In genomic region chr1:37765937-37766664, GRCh38 we compare ENCODE assay signal across 10 cellular contexts. TPM values are rescaled to one million over a fixed set of nuclear protein-coding genes. Genes with fewer than 3 reads are reported as not detected.
DNase-seq lines count a peak whose midpoint lies in the region; ATAC-seq and TF ChIP-seq lines count a peak whose summit lies in the region.
"Had no signal": no experiment of that assay in that cellular context is flagged by ENCODE, and none has a peak within 500 bp of the region (broad histone marks: within the 10 kb centered on the region; RNA-seq: fewer than 3 reads in every experiment).

No MANE protein-coding gene starts in this region.

- peaks cover 6% of the 10 kb centered on the region for H3K9me3 Mint-ChIP-seq in activated CD4-positive, alpha-beta T cell treated with anti-CD3 and anti-CD28 coated beads, Interleukin-2, amount 10 ng/mL, durations not matched to agents 24 days and 14 days
- H3K9me3 Mint-ChIP-seq in activated CD4-positive, alpha-beta T cell treated with anti-CD3 and anti-CD28 coated beads, Interleukin-2, amount 10 ng/mL, durations not matched to agents 7 days and 5 days: no peaks in the 10 kb centered on the region
- H3K9me3 Mint-ChIP-seq in activated naive CD8-positive, alpha-beta T cell treated with anti-CD3 and anti-CD28 coated beads for 36 hours: peaks cover 6% of the 10 kb centered on the region

- no peak for TF ChIP-seq POLR2A in prostate gland (IDR thresholded peaks at IDR 0.05)

- POLR2A ChIA-PET in activated CD4-positive, alpha-beta T cell treated with anti-CD3 and anti-CD28 coated beads, Interleukin-2, amount 10 ng/mL, durations not matched to agents 7 days and 5 days (lab: Charles Lee): no interaction called here

- CTCF ChIA-PET in activated CD4-positive, alpha-beta T cell treated with anti-CD3 and anti-CD28 coated beads, Interleukin-2, amount 10 ng/mL, durations not matched to agents 7 days and 5 days (lab: Charles Lee): interaction anchor here (0.6 to 0.9 kb wide), 2 partner anchors 38 to 194 kb away, joined by 3 read pairs; no protein-coding TSS in a partner anchor

- no peak overlapping the region for H3K27ac Mint-ChIP-seq in activated CD4-positive, alpha-beta T cell treated with anti-CD3 and anti-CD28 coated beads, Interleukin-2, amount 10 ng/mL, durations not matched to agents 24 days and 14 days
- no peak overlapping the region for H3K27ac Mint-ChIP-seq in activated CD4-positive, alpha-beta T cell treated with anti-CD3 and anti-CD28 coated beads, Interleukin-2, amount 10 ng/mL, durations not matched to agents 7 days and 5 days
- H3K27ac Mint-ChIP-seq in activated naive CD8-positive, alpha-beta T cell treated with anti-CD3 and anti-CD28 coated beads for 36 hours: no peak overlapping the region

- no peak for ATAC-seq in HG02981 (IDR thresholded peaks at IDR 0.05; ENCODE audit: unreplicated experiment)

- H3K27ac ChIP-seq in prostate gland: no peak overlapping the region
- H3K27ac ChIP-seq in effector memory CD4-positive, alpha-beta T cell (ENCODE audit: insufficient read depth, low read length, poor library complexity, severe bottlenecking): no peak overlapping the region

- WGBS in prostate gland: 5% methylated on average over 27 of the region's 27 CpGs

- intact Hi-C loops in activated CD4-positive, alpha-beta T cell treated with anti-CD3 and anti-CD28 coated beads, Interleukin-2, amount 10 ng/mL, durations not matched to agents 24 days and 14 days (cut with micrococcal nuclease): no loop called here
- intact Hi-C loops in prostate gland (cut with DNase I): no loop called here

- no peak for TF ChIP-seq CTCF in prostate gland (IDR thresholded peaks at IDR 0.05)

- H3K4me1 ChIP-seq in prostate gland (replicated peaks): no peaks in the 10 kb centered on the region
- peaks cover 11% of the 10 kb centered on the region for H3K4me1 ChIP-seq in effector memory CD4-positive, alpha-beta T cell (ENCODE audit: control insufficient read depth, insufficient read depth, low read length, poor library complexity, severe bottlenecking)

- H3K27me3 Mint-ChIP-seq in activated CD4-positive, alpha-beta T cell treated with anti-CD3 and anti-CD28 coated beads, Interleukin-2, amount 10 ng/mL, durations not matched to agents 24 days and 14 days: peaks cover 71% of the 10 kb centered on the region
- peaks cover 69% of the 10 kb centered on the region for H3K27me3 Mint-ChIP-seq in activated CD4-positive, alpha-beta T cell treated with anti-CD3 and anti-CD28 coated beads, Interleukin-2, amount 10 ng/mL, durations not matched to agents 7 days and 5 days
- peaks cover 89% of the 10 kb centered on the region for H3K27me3 Mint-ChIP-seq in activated naive CD8-positive, alpha-beta T cell treated with anti-CD3 and anti-CD28 coated beads for 36 hours

- peak overlapping the region; percentile 64 for H3K4me3 Mint-ChIP-seq in activated CD4-positive, alpha-beta T cell treated with anti-CD3 and anti-CD28 coated beads, Interleukin-2, amount 10 ng/mL, durations not matched to agents 24 days and 14 days
- H3K4me3 Mint-ChIP-seq in activated CD4-positive, alpha-beta T cell treated with anti-CD3 and anti-CD28 coated beads, Interleukin-2, amount 10 ng/mL, durations not matched to agents 7 days and 5 days: no peak overlapping the region
- H3K4me3 Mint-ChIP-seq in activated naive CD8-positive, alpha-beta T cell treated with anti-CD3 and anti-CD28 coated beads for 36 hours: peak overlapping the region; percentile 38

- H3K4me1 Mint-ChIP-seq in activated CD4-positive, alpha-beta T cell treated with anti-CD3 and anti-CD28 coated beads, Interleukin-2, amount 10 ng/mL, durations not matched to agents 24 days and 14 days: peaks cover 10% of the 10 kb centered on the region
- peaks cover 7% of the 10 kb centered on the region for H3K4me1 Mint-ChIP-seq in activated CD4-positive, alpha-beta T cell treated with anti-CD3 and anti-CD28 coated beads, Interleukin-2, amount 10 ng/mL, durations not matched to agents 7 days and 5 days
- H3K4me1 Mint-ChIP-seq in activated naive CD8-positive, alpha-beta T cell treated with anti-CD3 and anti-CD28 coated beads for 36 hours: peaks cover 17% of the 10 kb centered on the region

- H3K36me3 ChIP-seq in prostate gland: no peaks in the 10 kb centered on the region
- H3K36me3 ChIP-seq in effector memory CD4-positive, alpha-beta T cell (ENCODE audit: control insufficient read depth, insufficient read depth, low read length): no peaks in the 10 kb centered on the region

- H3K4me3 ChIP-seq in prostate gland: no peak overlapping the region
- H3K4me3 ChIP-seq in effector memory CD4-positive, alpha-beta T cell (ENCODE audit: insufficient read depth, low read depth, low read length, poor library complexity, severe bottlenecking): no peak overlapping the region

- no peak for DNase-seq in activated CD4-positive, alpha-beta T cell treated with anti-CD3 and anti-CD28 coated beads, Interleukin-2, amount 10 ng/mL, durations not matched to agents 24 days and 14 days
- DNase-seq in activated CD4-positive, alpha-beta T cell treated with anti-CD3 and anti-CD28 coated beads, Interleukin-2, amount 10 ng/mL, durations not matched to agents 7 days and 5 days: no peak
- DNase-seq in NCI-H2171 treated with DMSO at 0.1 percent for 48 hours (lab: John Stamatoyannopoulos, UW) (peak; percentile 58), prostate gland (ENCODE audit: low spot score) (no peak)
- peak; percentile 38 for DNase-seq in activated naive CD8-positive, alpha-beta T cell treated with anti-CD3 and anti-CD28 coated beads for 36 hours
- peak; percentile 24 to 38 for DNase-seq in stimulated activated CD4-positive, alpha-beta T cell treated with anti-CD3 and anti-CD28 coated beads, Interleukin-2, amount 100 ng/mL, for 24 hours
- no peak for DNase-seq in effector memory CD4-positive, alpha-beta T cell
- DNase-seq: amniotic stem cell, NCI-H2107 had no signal

- peaks cover 31% of the 10 kb centered on the region for H3K27me3 ChIP-seq in prostate gland (replicated peaks; ENCODE audit: insufficient read depth)
- H3K27me3 ChIP-seq in effector memory CD4-positive, alpha-beta T cell (replicated peaks; ENCODE audit: control insufficient read depth, insufficient read depth, low read length, poor library complexity, severe bottlenecking): peaks cover 31% of the 10 kb centered on the region

- no peaks in the 10 kb centered on the region for H3K9me3 ChIP-seq in prostate gland
- no peaks in the 10 kb centered on the region for H3K9me3 ChIP-seq in effector memory CD4-positive, alpha-beta T cell (ENCODE audit: control insufficient read depth, low read length)

- H3K36me3 Mint-ChIP-seq in activated CD4-positive, alpha-beta T cell treated with anti-CD3 and anti-CD28 coated beads, Interleukin-2, amount 10 ng/mL, durations not matched to agents 24 days and 14 days (ENCODE audit: low read depth): no peaks in the 10 kb centered on the region
- H3K36me3 Mint-ChIP-seq in activated CD4-positive, alpha-beta T cell treated with anti-CD3 and anti-CD28 coated beads, Interleukin-2, amount 10 ng/mL, durations not matched to agents 7 days and 5 days (ENCODE audit: low read depth): no peaks in the 10 kb centered on the region
- H3K36me3 Mint-ChIP-seq in activated naive CD8-positive, alpha-beta T cell treated with anti-CD3 and anti-CD28 coated beads for 36 hours: peaks cover 2% of the 10 kb centered on the region

RNA-seq across cellular contexts. Expression of gene EPHA10, which starts 1.2 kb away (rescaled TPM):
- total RNA-seq in activated CD4-positive, alpha-beta T cell treated with anti-CD3 and anti-CD28 coated beads, Interleukin-2, amount 10 ng/mL, durations not matched to agents 24 days and 14 days: 0.21 and 0.31 TPM in 2 replicates
- total RNA-seq in activated CD4-positive, alpha-beta T cell treated with anti-CD3 and anti-CD28 coated beads, Interleukin-2, amount 10 ng/mL, durations not matched to agents 7 days and 5 days: not detected
- total RNA-seq in activated naive CD8-positive, alpha-beta T cell treated with anti-CD3 and anti-CD28 coated beads for 36 hours: not detected
- 10 to 100 TPM in 1 of 2 donors, under 1 TPM in 1; 0.73 to 11.8 TPM for total RNA-seq in prostate gland

RNA-seq across cellular contexts. Expression of gene MANEAL, which starts 27.5 kb away (rescaled TPM):
- total RNA-seq in activated CD4-positive, alpha-beta T cell treated with anti-CD3 and anti-CD28 coated beads, Interleukin-2, amount 10 ng/mL, durations not matched to agents 24 days and 14 days: 2.7 and 3.1 TPM in 2 replicates
- total RNA-seq in activated CD4-positive, alpha-beta T cell treated with anti-CD3 and anti-CD28 coated beads, Interleukin-2, amount 10 ng/mL, durations not matched to agents 7 days and 5 days: 1 to 10 TPM; 1.3 to 1.5 TPM
- 1 to 10 TPM; 1.5 TPM for total RNA-seq in activated naive CD8-positive, alpha-beta T cell treated with anti-CD3 and anti-CD28 coated beads for 36 hours
- 10 to 100 TPM in 1 of 2 donors, 1 to 10 TPM in 1; 8.8 to 11.2 TPM for total RNA-seq in prostate gland

RNA-seq across cellular contexts. Expression of gene C1orf122, which starts 41.5 kb away (rescaled TPM):
- 26.4 and 26.7 TPM in 2 replicates for total RNA-seq in activated CD4-positive, alpha-beta T cell treated with anti-CD3 and anti-CD28 coated beads, Interleukin-2, amount 10 ng/mL, durations not matched to agents 24 days and 14 days
- total RNA-seq in activated CD4-positive, alpha-beta T cell treated with anti-CD3 and anti-CD28 coated beads, Interleukin-2, amount 10 ng/mL, durations not matched to agents 7 days and 5 days: 10 to 100 TPM; 13.9 to 16.8 TPM
- total RNA-seq in activated naive CD8-positive, alpha-beta T cell treated with anti-CD3 and anti-CD28 coated beads for 36 hours: 10 to 100 TPM; 26.1 to 27.7 TPM
- 100 to 1,000 TPM; 141 to 170 TPM for total RNA-seq in prostate gland

RNA-seq across cellular contexts. Expression of gene YRDC, which starts 41.9 kb away (rescaled TPM):
- total RNA-seq in activated CD4-positive, alpha-beta T cell treated with anti-CD3 and anti-CD28 coated beads, Interleukin-2, amount 10 ng/mL, durations not matched to agents 24 days and 14 days: 69.9 and 76.1 TPM in 2 replicates
- total RNA-seq in activated CD4-positive, alpha-beta T cell treated with anti-CD3 and anti-CD28 coated beads, Interleukin-2, amount 10 ng/mL, durations not matched to agents 7 days and 5 days: 10 to 100 TPM; 12.0 to 13.8 TPM
- 10 to 100 TPM; 58.3 to 62.0 TPM for total RNA-seq in activated naive CD8-positive, alpha-beta T cell treated with anti-CD3 and anti-CD28 coated beads for 36 hours
- total RNA-seq in prostate gland: 10 to 100 TPM; 23.7 to 33.5 TPM

Comparison
In these comparisons a context has a peak if more than half of its experiments do, and no peak if none do; other contexts are left out.
1. DNase-seq: peak in NCI-H2171 treated with DMSO at 0.1 percent for 48 hours (single experiment), activated naive CD8-positive, alpha-beta T cell treated with anti-CD3 and anti-CD28 coated beads for 36 hours (single experiment) and stimulated activated CD4-positive, alpha-beta T cell treated with anti-CD3 and anti-CD28 coated beads, Interleukin-2, amount 100 ng/mL, for 24 hours (2 of 2); none in activated CD4-positive, alpha-beta T cell treated with anti-CD3 and anti-CD28 coated beads, Interleukin-2, amount 10 ng/mL, durations not matched to agents 24 days and 14 days (single experiment), activated CD4-positive, alpha-beta T cell treated with anti-CD3 and anti-CD28 coated beads, Interleukin-2, amount 10 ng/mL, durations not matched to agents 7 days and 5 days (single experiment), prostate gland (single experiment) and effector memory CD4-positive, alpha-beta T cell (0 of 3).